1 cellular context compared by ENCODE assay signal in the genomic region with DNA sequence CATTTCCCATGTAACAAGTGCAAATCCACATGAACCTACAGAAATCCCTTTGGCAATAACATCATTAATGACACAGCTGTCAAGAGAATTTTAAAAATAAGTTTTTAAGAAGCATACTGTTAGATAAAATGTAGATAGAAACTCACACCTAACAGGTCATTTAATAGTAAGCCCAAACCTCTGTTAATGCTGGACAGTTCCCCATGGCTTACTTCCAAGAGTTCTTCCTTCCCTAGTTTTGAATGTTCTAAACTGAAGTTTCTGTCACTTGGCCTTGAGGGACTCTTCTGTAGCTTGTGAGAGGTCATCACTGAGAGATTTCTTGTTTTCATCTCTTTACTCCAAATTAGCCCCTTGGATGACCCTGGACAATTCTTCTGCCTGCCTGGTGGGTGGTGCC.
TF ChIP-seq lines count a peak whose summit lies in the region.

No MANE protein-coding gene starts in this region.

TF ChIP-seq in GM23338, 12 proteins besides CTCF, POLR2A, EP300 and RAD21:
- TF ChIP-seq, protein P1, sequence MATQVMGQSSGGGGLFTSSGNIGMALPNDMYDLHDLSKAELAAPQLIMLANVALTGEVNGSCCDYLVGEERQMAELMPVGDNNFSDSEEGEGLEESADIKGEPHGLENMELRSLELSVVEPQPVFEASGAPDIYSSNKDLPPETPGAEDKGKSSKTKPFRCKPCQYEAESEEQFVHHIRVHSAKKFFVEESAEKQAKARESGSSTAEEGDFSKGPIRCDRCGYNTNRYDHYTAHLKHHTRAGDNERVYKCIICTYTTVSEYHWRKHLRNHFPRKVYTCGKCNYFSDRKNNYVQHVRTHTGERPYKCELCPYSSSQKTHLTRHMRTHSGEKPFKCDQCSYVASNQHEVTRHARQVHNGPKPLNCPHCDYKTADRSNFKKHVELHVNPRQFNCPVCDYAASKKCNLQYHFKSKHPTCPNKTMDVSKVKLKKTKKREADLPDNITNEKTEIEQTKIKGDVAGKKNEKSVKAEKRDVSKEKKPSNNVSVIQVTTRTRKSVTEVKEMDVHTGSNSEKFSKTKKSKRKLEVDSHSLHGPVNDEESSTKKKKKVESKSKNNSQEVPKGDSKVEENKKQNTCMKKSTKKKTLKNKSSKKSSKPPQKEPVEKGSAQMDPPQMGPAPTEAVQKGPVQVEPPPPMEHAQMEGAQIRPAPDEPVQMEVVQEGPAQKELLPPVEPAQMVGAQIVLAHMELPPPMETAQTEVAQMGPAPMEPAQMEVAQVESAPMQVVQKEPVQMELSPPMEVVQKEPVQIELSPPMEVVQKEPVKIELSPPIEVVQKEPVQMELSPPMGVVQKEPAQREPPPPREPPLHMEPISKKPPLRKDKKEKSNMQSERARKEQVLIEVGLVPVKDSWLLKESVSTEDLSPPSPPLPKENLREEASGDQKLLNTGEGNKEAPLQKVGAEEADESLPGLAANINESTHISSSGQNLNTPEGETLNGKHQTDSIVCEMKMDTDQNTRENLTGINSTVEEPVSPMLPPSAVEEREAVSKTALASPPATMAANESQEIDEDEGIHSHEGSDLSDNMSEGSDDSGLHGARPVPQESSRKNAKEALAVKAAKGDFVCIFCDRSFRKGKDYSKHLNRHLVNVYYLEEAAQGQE (IDR thresholded peaks at IDR 0.05; ENCODE audit: unreplicated experiment): peak; percentile 60
- no peak for TF ChIP-seq CREB1 (CRISPR knock-in tag; IDR thresholded peaks at IDR 0.05; ENCODE audit: low read depth)
- TF ChIP-seq ZNF331 (CRISPR knock-in tag; IDR thresholded peaks at IDR 0.05; ENCODE audit: low read depth): no peak
- TF ChIP-seq JUNB (IDR thresholded peaks at IDR 0.05; ENCODE audit: unreplicated experiment): no peak
- no peak for TF ChIP-seq NANOG (IDR thresholded peaks at IDR 0.05; ENCODE audit: borderline replicate concordance)
- TF ChIP-seq EZH2 (IDR thresholded peaks at IDR 0.05; ENCODE audit: low read depth, unreplicated experiment): no peak
- TF ChIP-seq, protein P2, sequence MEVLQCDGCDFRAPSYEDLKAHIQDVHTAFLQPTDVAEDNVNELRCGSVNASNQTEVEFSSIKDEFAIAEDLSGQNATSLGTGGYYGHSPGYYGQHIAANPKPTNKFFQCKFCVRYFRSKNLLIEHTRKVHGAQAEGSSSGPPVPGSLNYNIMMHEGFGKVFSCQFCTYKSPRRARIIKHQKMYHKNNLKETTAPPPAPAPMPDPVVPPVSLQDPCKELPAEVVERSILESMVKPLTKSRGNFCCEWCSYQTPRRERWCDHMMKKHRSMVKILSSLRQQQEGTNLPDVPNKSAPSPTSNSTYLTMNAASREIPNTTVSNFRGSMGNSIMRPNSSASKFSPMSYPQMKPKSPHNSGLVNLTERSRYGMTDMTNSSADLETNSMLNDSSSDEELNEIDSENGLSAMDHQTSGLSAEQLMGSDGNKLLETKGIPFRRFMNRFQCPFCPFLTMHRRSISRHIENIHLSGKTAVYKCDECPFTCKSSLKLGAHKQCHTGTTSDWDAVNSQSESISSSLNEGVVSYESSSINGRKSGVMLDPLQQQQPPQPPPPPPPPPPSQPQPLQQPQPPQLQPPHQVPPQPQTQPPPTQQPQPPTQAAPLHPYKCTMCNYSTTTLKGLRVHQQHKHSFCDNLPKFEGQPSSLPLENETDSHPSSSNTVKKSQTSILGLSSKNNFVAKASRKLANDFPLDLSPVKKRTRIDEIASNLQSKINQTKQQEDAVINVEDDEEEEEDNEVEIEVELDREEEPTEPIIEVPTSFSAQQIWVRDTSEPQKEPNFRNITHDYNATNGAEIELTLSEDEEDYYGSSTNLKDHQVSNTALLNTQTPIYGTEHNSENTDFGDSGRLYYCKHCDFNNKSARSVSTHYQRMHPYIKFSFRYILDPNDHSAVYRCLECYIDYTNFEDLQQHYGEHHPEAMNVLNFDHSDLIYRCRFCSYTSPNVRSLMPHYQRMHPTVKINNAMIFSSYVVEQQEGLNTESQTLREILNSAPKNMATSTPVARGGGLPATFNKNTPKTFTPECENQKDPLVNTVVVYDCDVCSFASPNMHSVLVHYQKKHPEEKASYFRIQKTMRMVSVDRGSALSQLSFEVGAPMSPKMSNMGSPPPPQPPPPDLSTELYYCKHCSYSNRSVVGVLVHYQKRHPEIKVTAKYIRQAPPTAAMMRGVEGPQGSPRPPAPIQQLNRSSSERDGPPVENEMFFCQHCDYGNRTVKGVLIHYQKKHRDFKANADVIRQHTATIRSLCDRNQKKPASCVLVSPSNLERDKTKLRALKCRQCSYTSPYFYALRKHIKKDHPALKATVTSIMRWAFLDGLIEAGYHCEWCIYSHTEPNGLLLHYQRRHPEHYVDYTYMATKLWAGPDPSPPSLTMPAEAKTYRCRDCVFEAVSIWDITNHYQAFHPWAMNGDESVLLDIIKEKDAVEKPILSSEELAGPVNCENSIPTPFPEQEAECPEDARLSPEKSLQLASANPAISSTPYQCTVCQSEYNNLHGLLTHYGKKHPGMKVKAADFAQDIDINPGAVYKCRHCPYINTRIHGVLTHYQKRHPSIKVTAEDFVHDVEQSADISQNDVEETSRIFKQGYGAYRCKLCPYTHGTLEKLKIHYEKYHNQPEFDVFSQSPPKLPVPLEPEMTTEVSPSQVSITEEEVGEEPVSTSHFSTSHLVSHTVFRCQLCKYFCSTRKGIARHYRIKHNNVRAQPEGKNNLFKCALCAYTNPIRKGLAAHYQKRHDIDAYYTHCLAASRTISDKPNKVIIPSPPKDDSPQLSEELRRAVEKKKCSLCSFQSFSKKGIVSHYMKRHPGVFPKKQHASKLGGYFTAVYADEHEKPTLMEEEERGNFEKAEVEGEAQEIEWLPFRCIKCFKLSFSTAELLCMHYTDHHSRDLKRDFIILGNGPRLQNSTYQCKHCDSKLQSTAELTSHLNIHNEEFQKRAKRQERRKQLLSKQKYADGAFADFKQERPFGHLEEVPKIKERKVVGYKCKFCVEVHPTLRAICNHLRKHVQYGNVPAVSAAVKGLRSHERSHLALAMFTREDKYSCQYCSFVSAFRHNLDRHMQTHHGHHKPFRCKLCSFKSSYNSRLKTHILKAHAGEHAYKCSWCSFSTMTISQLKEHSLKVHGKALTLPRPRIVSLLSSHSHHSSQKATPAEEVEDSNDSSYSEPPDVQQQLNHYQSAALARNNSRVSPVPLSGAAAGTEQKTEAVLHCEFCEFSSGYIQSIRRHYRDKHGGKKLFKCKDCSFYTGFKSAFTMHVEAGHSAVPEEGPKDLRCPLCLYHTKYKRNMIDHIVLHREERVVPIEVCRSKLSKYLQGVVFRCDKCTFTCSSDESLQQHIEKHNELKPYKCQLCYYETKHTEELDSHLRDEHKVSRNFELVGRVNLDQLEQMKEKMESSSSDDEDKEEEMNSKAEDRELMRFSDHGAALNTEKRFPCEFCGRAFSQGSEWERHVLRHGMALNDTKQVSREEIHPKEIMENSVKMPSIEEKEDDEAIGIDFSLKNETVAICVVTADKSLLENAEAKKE (CRISPR knock-in tag; IDR thresholded peaks at IDR 0.05): no peak
